21 cellular contexts compared by ENCODE assay signal in genomic region chrX:72396117-72396516, GRCh38.
A peak's percentile ranks its signal among the peaks of the same experiment; 100 is the strongest.
DNase-seq lines count a peak whose midpoint lies in the region; ATAC-seq and TF ChIP-seq lines count a peak whose summit lies in the region.
"Had no signal": no experiment of that assay in that cellular context is flagged by ENCODE, and none has a peak within 500 bp of the region (broad histone marks: within the 10 kb centered on the region; RNA-seq: fewer than 3 reads in every experiment).

No MANE protein-coding gene starts in this region.

- peaks cover 0 to 27% (median 10%) of the 10 kb centered on the region in 9 donors for H3K4me1 ChIP-seq in heart right ventricle
- peaks cover 5% of the 10 kb centered on the region for H3K4me1 ChIP-seq in testis

- no peaks in the 10 kb centered on the region for H3K9me3 ChIP-seq in heart right ventricle
- no peaks in the 10 kb centered on the region for H3K9me3 ChIP-seq in testis

- DNase-seq in Right ventricle myocardium inferior (ENCODE audit: missing footprints): no peak
- DNase-seq in cardiac septum (ENCODE audit: low spot score): no peak
- no peak for DNase-seq in heart right ventricle
- peak; percentile 9 to 76 for DNase-seq in lung microvascular endothelial cell (ENCODE audit: low read depth in 2 of 2)
- DNase-seq in testis: peak; percentile 13
- no peak for DNase-seq in NCI-H2171 (lab: John Stamatoyannopoulos, UW)
- DNase-seq: ACHN; C1 segment of cervical spinal cord; CD8-positive, alpha-beta T cell; DND-41; IMR-90; NCI-H1105; NCI-H1694; NCI-H2081 treated with DMSO at 0.1 percent for 48 hours; NCI-H446; NCI-H526 had no signal

- no peak for TF ChIP-seq POLR2A in testis (IDR thresholded peaks at IDR 0.05)

- H3K36me3 ChIP-seq in heart right ventricle (no peaks in the 10 kb centered on the region), testis (ENCODE audit: low read depth, missing control alignments) (no peaks in the 10 kb centered on the region)

- H3K4me3 ChIP-seq in heart right ventricle (no peak overlapping the region), testis (no peak overlapping the region)
- H3K4me3 ChIP-seq: GM12878 had no signal

- intact Hi-C loops in Right ventricle myocardium inferior (cut with DNase I): no loop called here
- intact Hi-C loops in cardiac septum (cut with DNase I): no loop called here
- intact Hi-C loops in heart right ventricle (cut with DNase I): no loop called here
- intact Hi-C loops in testis (cut with DNase I; ENCODE audit: low total_unique reads): no loop called here

- 10 to 13% methylated on average over 1 of the region's 1 CpG for WGBS in heart right ventricle, 2 donors
- WGBS in testis, 2 donors: 38% methylated on average over 1 of the region's 1 CpG; no CpG with 5 or more reads in 1 of the 2 donors

- peak; percentile 83 for ATAC-seq in Right ventricle myocardium inferior
- peak; percentile 58 to 93 (median 84) for ATAC-seq in heart right ventricle
- ATAC-seq in GM19463 (IDR thresholded peaks at IDR 0.05; ENCODE audit: unreplicated experiment): no peak
- no peak for ATAC-seq in GM18867 (IDR thresholded peaks at IDR 0.05; ENCODE audit: unreplicated experiment)
- ATAC-seq: CD8-positive, alpha-beta T cell; GM12878 had no signal

- peaks cover 0 to 22% (median 0%) of the 10 kb centered on the region in 7 donors for H3K27me3 ChIP-seq in heart right ventricle
- no peaks in the 10 kb centered on the region for H3K27me3 ChIP-seq in testis

- no peak for TF ChIP-seq CTCF in heart right ventricle (IDR thresholded peaks at IDR 0.05)
- no peak for TF ChIP-seq CTCF in testis (IDR thresholded peaks at IDR 0.05)

- H3K27ac ChIP-seq in heart right ventricle: peak overlapping the region in 2 of 10 donors; percentile 26 to 47
- H3K27ac ChIP-seq in testis: no peak overlapping the region
- H3K27ac ChIP-seq: 22Rv1, KMS-11 had no signal

Comparison
In these comparisons a context has a peak if more than half of its experiments do, and no peak if none do; other contexts are left out.
1. ATAC-seq: peak in Right ventricle myocardium inferior (single experiment) and heart right ventricle (8 of 8); none in GM19463 (single experiment) and GM18867 (single experiment).
2. DNase-seq: peak in lung microvascular endothelial cell (2 of 2) and testis (single experiment); none in Right ventricle myocardium inferior (single experiment), cardiac septum (single experiment), heart right ventricle (0 of 2) and NCI-H2171 (single experiment).